In the genomic region with DNA sequence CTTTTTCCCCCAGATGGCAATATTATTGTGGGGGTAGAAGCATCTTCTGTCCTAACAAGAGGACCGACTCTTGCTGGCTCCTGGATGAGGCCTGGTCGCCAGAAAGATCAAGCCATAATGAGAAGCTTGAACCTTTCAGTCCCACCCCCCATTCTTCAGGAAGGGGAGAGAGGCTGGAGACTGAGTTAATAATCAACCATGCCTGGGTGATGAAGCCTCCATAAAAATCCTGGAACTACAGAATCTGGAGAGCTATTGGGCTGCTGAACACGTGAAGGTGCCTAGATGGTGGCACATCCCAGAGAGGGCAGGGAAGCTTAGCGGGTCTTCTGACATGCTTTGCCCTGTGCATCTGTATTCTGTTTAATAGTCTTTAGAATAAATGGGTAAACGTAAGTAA, we compare ENCODE assay signal across 26 cellular contexts. TPM values are rescaled to one million over a fixed set of nuclear protein-coding genes. Genes with fewer than 3 reads are reported as not detected.
"Had no signal": no experiment of that assay in that cellular context is flagged by ENCODE, and none has a peak within 500 bp of the region (broad histone marks: within the 10 kb centered on the region; RNA-seq: fewer than 3 reads in every experiment).

No MANE protein-coding gene starts in this region.

- ATAC-seq: left ventricle myocardium superior; naive thymus-derived CD4-positive, alpha-beta T cell; right cardiac atrium; stimulated activated naive CD8-positive, alpha-beta T cell treated with anti-CD3 and anti-CD28 coated beads, Interleukin-15, Interleukin-2, amounts not matched to agents 100 U/mL and 50 U/mL, for 24 hours; T-cell had no signal

- FAIRE-seq: astrocyte, endothelial cell of umbilical vein had no signal

- H3K4me1 ChIP-seq: testis had no signal

- H3K27ac Mint-ChIP-seq: activated B cell treated with CpG ODN at 0.5 μM for 24 hours; activated naive CD4-positive, alpha-beta T cell treated with anti-CD3 and anti-CD28 coated beads, Interleukin-2, amount 10 ng/mL, durations not matched to agents 7 days and 5 days; naive thymus-derived CD4-positive, alpha-beta T cell; T-cell had no signal

- H3K27ac ChIP-seq: brain microvascular endothelial cell, testis, transverse colon had no signal

- H3K4me1 Mint-ChIP-seq: activated B cell treated with CpG ODN at 0.5 μM for 24 hours; activated naive CD4-positive, alpha-beta T cell treated with anti-CD3 and anti-CD28 coated beads, Interleukin-2, amount 10 ng/mL, durations not matched to agents 7 days and 5 days; neural crest cell had no signal

- DNase-seq: activated B cell treated with CpG ODN at 0.5 μM for 24 hours; activated CD4-positive, alpha-beta T cell treated with anti-CD3 and anti-CD28 coated beads, Interleukin-2, amount 50 U/mL, for 1 hour; activated effector memory CD4-positive, alpha-beta T cell treated with Interleukin-2 at 50 U/mL for 16 hours; activated naive CD4-positive, alpha-beta T cell treated with anti-CD3 and anti-CD28 coated beads, Interleukin-2, amount 10 ng/mL, durations not matched to agents 7 days and 5 days; amniotic stem cell; brain microvascular endothelial cell; caudate nucleus; head of caudate nucleus; hypothalamus; left ventricle myocardium superior; naive thymus-derived CD4-positive, alpha-beta T cell; occipital lobe; right cardiac atrium; stimulated activated CD4-positive, alpha-beta T cell treated with anti-CD3 and anti-CD28 coated beads, Interleukin-2, amount 100 ng/mL, for 48 hours; stimulated activated naive CD8-positive, alpha-beta T cell treated with anti-CD3 and anti-CD28 coated beads, Interleukin-15, Interleukin-2, amounts not matched to agents 100 U/mL and 50 U/mL, for 24 hours; T-cell; testis; transverse colon had no signal

- H3K4me3 Mint-ChIP-seq: activated B cell treated with CpG ODN at 0.5 μM for 24 hours; activated naive CD4-positive, alpha-beta T cell treated with anti-CD3 and anti-CD28 coated beads, Interleukin-2, amount 10 ng/mL, durations not matched to agents 7 days and 5 days; naive thymus-derived CD4-positive, alpha-beta T cell; neural crest cell; T-cell had no signal

- H3K9me3 ChIP-seq: testis, transverse colon had no signal

- H3K27me3 ChIP-seq: brain microvascular endothelial cell, testis had no signal

- H3K36me3 ChIP-seq: brain microvascular endothelial cell, transverse colon had no signal

- H3K36me3 Mint-ChIP-seq: activated naive CD4-positive, alpha-beta T cell treated with anti-CD3 and anti-CD28 coated beads, Interleukin-2, amount 10 ng/mL, durations not matched to agents 7 days and 5 days; naive thymus-derived CD4-positive, alpha-beta T cell; T-cell had no signal

- H3K4me3 ChIP-seq: testis, transverse colon had no signal

- H3K9me3 Mint-ChIP-seq: activated B cell treated with CpG ODN at 0.5 μM for 24 hours; activated naive CD4-positive, alpha-beta T cell treated with anti-CD3 and anti-CD28 coated beads, Interleukin-2, amount 10 ng/mL, durations not matched to agents 7 days and 5 days; T-cell had no signal

RNA-seq across cellular contexts. Expression of a gene that starts 22.4 kb away (rescaled TPM):
- total RNA-seq: endothelial cell of umbilical vein; fibroblast of lung; fibroblast of villous mesenchyme; left ventricle myocardium superior; lung microvascular endothelial cell; naive thymus-derived CD4-positive, alpha-beta T cell; neural crest cell; occipital lobe; pulmonary artery endothelial cell; right cardiac atrium; skeletal muscle tissue had no signal
- polyA plus RNA-seq: endothelial cell of umbilical vein; fibroblast of lung; naive thymus-derived CD4-positive, alpha-beta T cell; right cardiac atrium had no signal
